20 cellular contexts compared by ENCODE assay signal in the genomic region with DNA sequence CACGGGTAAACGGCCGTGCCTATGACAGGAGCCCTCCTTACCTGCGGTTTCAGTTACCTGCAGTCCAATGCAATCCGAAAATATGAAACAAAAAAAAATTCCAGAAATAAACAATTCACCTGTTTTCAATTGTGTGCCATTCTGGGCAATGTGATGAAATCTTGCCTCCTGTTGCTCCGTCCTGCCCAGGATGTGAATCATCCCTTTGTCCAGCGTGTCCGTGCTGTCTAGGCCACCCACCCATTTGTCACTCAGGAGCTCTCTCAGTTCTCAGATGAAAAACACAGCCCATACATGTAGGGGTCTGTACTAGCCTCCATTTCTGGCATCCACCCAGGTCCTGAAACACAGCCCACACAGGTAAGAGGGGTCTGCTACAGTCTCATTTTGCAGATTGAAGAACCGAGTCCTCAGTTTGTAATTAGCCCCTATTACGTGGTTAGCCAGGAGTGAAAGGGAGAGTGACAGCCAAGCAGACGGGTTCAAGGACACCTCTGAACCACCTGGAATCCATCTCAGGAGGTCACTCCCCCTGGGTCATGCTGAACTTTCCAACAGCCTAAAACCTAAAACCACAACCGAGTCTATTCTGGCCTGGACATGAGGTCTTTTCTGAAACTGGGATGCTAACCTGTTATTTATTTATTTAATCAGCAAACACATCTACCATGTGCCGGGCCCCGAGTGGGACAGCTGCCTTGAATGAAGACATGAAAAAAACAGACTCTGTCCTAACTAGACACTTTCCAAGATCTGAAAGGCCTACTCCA.
DNase-seq lines count a peak whose midpoint lies in the region; ATAC-seq lines count a peak whose summit lies in the region.
"Had no signal": no experiment of that assay in that cellular context is flagged by ENCODE, and none has a peak within 500 bp of the region (broad histone marks: within the 10 kb centered on the region; RNA-seq: fewer than 3 reads in every experiment).

No MANE protein-coding gene starts in this region.

- no peak for ATAC-seq in GM21390 (IDR thresholded peaks at IDR 0.05; ENCODE audit: unreplicated experiment)
- ATAC-seq: T-cell had no signal

- DNase-seq in A172 (ENCODE audit: low spot score) (peak; percentile 25), HS-5 (ENCODE audit: low read depth) (peak; percentile 35), SW480 (ENCODE audit: low spot score) (peak; percentile 78), kidney tubule cell (ENCODE audit: low spot score) (peak; percentile 66), NCI-H1105 treated with DMSO at 0.1 percent for 48 hours (lab: John Stamatoyannopoulos, UW) (no peak), NCI-H82 treated with DMSO at 0.1 percent for 48 hours (lab: John Stamatoyannopoulos, UW; ENCODE audit: unreplicated experiment) (no peak), NCI-H446 (lab: John Stamatoyannopoulos, UW) (no peak)
- DNase-seq: activated CD4-positive, alpha-beta T cell treated with anti-CD3 and anti-CD28 coated beads for 1 hour; activated T-cell treated with anti-CD3 and anti-CD28 coated beads, Interleukin-2, amount 50 U/mL, for 1 hour; adrenal gland; BE2C; DMS79; GF-D8; NCI-H187 treated with DMSO at 0.1 percent for 48 hours; NCI-H2227 treated with DMSO at 0.1 percent for 48 hours; NCI-H774; OCI-M1; SIG-M5; T-cell had no signal

Comparison
In these comparisons a context has a peak if more than half of its experiments do, and no peak if none do; other contexts are left out.
1. DNase-seq: peak in A172 (single experiment), HS-5 (single experiment), SW480 (single experiment) and kidney tubule cell (single experiment); none in NCI-H1105 treated with DMSO at 0.1 percent for 48 hours (single experiment), NCI-H82 treated with DMSO at 0.1 percent for 48 hours (single experiment) and NCI-H446 (0 of 2).